In the genomic region with DNA sequence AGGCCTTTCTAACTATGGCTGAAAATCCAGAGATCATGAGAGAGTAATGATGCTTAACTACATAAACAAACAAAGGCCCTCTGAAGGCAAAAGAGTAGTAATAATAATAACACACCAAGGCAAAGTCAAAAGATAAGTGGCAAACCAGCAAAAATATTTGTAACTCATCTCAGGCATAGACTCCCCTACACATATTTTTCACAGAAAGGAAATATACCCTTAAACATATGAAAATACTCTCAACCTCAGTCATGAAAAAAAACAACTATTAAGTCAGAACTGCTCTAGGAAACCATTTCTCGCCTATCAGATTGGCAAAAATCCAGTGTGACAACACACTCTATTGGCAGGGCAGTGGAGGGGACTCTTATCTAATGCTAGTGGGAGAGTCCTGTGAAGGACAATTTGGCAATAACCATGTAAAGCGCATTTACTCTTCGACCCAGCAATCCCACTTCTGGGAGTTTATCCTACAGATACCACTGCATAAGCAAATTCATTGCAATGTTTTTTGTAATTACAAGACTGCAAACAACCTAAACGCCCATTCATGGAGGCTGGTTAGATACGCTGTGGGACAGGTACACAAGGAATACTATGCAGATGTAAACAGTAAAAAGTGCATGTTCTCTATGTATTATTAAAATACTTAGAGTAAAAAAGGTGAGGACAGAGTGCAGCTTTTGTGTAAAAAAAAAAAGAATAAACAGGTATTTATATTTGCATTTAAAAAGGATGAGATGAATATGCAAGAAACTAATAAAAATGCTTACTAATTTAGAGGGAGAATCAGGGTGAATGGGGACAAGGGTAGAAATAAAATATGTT, we compare ENCODE assay signal across 22 cellular contexts. TPM values are rescaled to one million over a fixed set of nuclear protein-coding genes. Genes with fewer than 3 reads are reported as not detected.
DNase-seq lines count a peak whose midpoint lies in the region; FAIRE-seq and TF ChIP-seq lines count a peak whose summit lies in the region.
"Had no signal": no experiment of that assay in that cellular context is flagged by ENCODE, and none has a peak within 500 bp of the region (broad histone marks: within the 10 kb centered on the region; RNA-seq: fewer than 3 reads in every experiment).

No MANE protein-coding gene starts in this region.

- H3K36me3 ChIP-seq in astrocyte (ENCODE audit: insufficient read depth, low read length) (no peaks in the 10 kb centered on the region), tibial nerve (no peaks in the 10 kb centered on the region)
- H3K36me3 ChIP-seq: BLaER1 treated with 17β-estradiol and CSF1 and Interleukin-3, amounts not matched to agents 10 nM and 100 nM had no signal

- H3K27me3 Mint-ChIP-seq in astrocyte (ENCODE audit: low read depth, unreplicated experiment) = peaks cover 2% of the 10 kb centered on the region
- H3K27me3 Mint-ChIP-seq: T-cell had no signal

- H3K4me1 Mint-ChIP-seq in astrocyte (ENCODE audit: low read depth, unreplicated experiment) = peaks cover 5% of the 10 kb centered on the region

- TF ChIP-seq CTCF in astrocyte (IDR thresholded peaks at IDR 0.05; ENCODE audit: insufficient read depth, low read depth, low read length) (no peak), tibial nerve (IDR thresholded peaks at IDR 0.05) (no peak)

- H3K4me2 ChIP-seq in astrocyte (ENCODE audit: low read length) = peak overlapping the region; percentile 7
- H3K4me2 ChIP-seq: BLaER1 treated with 17β-estradiol and CSF1 and Interleukin-3, amounts not matched to agents 10 nM and 100 nM; GM23338 had no signal

- no peak overlapping the region for H2AFZ ChIP-seq in astrocyte (ENCODE audit: low read depth, low read length)
- H2AFZ ChIP-seq: GM23338 had no signal

- H3K4me1 ChIP-seq in astrocyte (ENCODE audit: insufficient read depth, low read length) = peaks cover 16% of the 10 kb centered on the region
- no peaks in the 10 kb centered on the region for H3K4me1 ChIP-seq in tibial nerve
- H3K4me1 ChIP-seq: BLaER1 treated with 17β-estradiol and CSF1 and Interleukin-3, amounts not matched to agents 10 nM and 100 nM had no signal

- H3K27me3 ChIP-seq in astrocyte (ENCODE audit: insufficient read depth, low read length) = no peaks in the 10 kb centered on the region
- no peaks in the 10 kb centered on the region for H3K27me3 ChIP-seq in tibial nerve
- H3K27me3 ChIP-seq: BLaER1 treated with 17β-estradiol and CSF1 and Interleukin-3, amounts not matched to agents 10 nM and 100 nM had no signal

- H3K27ac Mint-ChIP-seq in astrocyte (ENCODE audit: unreplicated experiment) = no peak overlapping the region
- H3K27ac Mint-ChIP-seq: endodermal cell, GM23338, T-cell had no signal

- H3K27ac ChIP-seq in astrocyte (ENCODE audit: low read depth, low read length) (peak overlapping the region; percentile 28), caudate nucleus (ENCODE audit: low read depth, low read length) (no peak overlapping the region), tibial nerve (no peak overlapping the region)
- H3K27ac ChIP-seq: BLaER1 treated with 17β-estradiol and CSF1 and Interleukin-3, amounts not matched to agents 10 nM and 100 nM had no signal

- H3K4me3 ChIP-seq in astrocyte (ENCODE audit: insufficient read depth, low read depth, low read length) = no peak overlapping the region
- no peak overlapping the region for H3K4me3 ChIP-seq in tibial nerve
- H3K4me3 ChIP-seq: BLaER1 treated with 17β-estradiol and CSF1 and Interleukin-3, amounts not matched to agents 10 nM and 100 nM; GM23338 had no signal

- peak; percentile 37 for DNase-seq in EH (ENCODE audit: low read depth)
- peak; percentile 21 for DNase-seq in HuH-7.5 (ENCODE audit: low spot score)
- peak; percentile 43 for DNase-seq in astrocyte (ENCODE audit: low read depth)
- peak; percentile 38 for DNase-seq in left kidney (ENCODE audit: low read depth, low spot score)
- no peak for DNase-seq in medulla oblongata (ENCODE audit: extremely low spot score)
- DNase-seq in caudate nucleus (lab: John Stamatoyannopoulos, UW) = no peak
- DNase-seq in tibial nerve (ENCODE audit: low spot score in 2 of 2) = no peak
- DNase-seq in Kasumi-1 (lab: John Stamatoyannopoulos, UW) = no peak
- DNase-seq: activated CD4-positive, CD25-positive, alpha-beta regulatory T cell; activated CD8-positive, alpha-beta memory T cell treated with anti-CD3 and anti-CD28 coated beads, Interleukin-2, amount 50 U/mL, for 4 hours; DMS53; endodermal cell; midbrain; NCI-H187 treated with DMSO at 0.1 percent for 48 hours; nucleus accumbens; stimulated activated CD4-positive, alpha-beta T cell treated with anti-CD3 and anti-CD28 coated beads, Interleukin-2, amount 100 ng/mL, for 24 hours; T-cell had no signal

- no peak overlapping the region for H3K9ac ChIP-seq in astrocyte (ENCODE audit: low read length)
- H3K9ac ChIP-seq: BLaER1 treated with 17β-estradiol and CSF1 and Interleukin-3, amounts not matched to agents 10 nM and 100 nM had no signal

- H3K9me3 Mint-ChIP-seq in astrocyte (ENCODE audit: unreplicated experiment) = no peaks in the 10 kb centered on the region
- H3K9me3 Mint-ChIP-seq: activated naive CD4-positive, alpha-beta T cell treated with anti-CD3 and anti-CD28 coated beads, Interleukin-2, amount 50 U/mL, for 72 hours; endodermal cell; GM23338; T-cell had no signal

- H3K4me3 Mint-ChIP-seq in astrocyte (ENCODE audit: unreplicated experiment) = no peak overlapping the region
- H3K4me3 Mint-ChIP-seq: endodermal cell, GM23338, T-cell had no signal

- peak; percentile 20 for FAIRE-seq in astrocyte (lab: Jason Lieb, UNC)

- no peak for TF ChIP-seq POLR2A in tibial nerve (IDR thresholded peaks at IDR 0.05)

- no peaks in the 10 kb centered on the region for H3K79me2 ChIP-seq in astrocyte (ENCODE audit: insufficient read depth, low read length)

- no peak for TF ChIP-seq EP300 in tibial nerve (IDR thresholded peaks at IDR 0.05)

- H3K9me3 ChIP-seq in astrocyte (ENCODE audit: insufficient read depth, low read depth, low read length) (no peaks in the 10 kb centered on the region), tibial nerve (no peaks in the 10 kb centered on the region)
- H3K9me3 ChIP-seq: BLaER1 treated with 17β-estradiol and CSF1 and Interleukin-3, amounts not matched to agents 10 nM and 100 nM had no signal

- no peaks in the 10 kb centered on the region for H4K20me1 ChIP-seq in astrocyte (ENCODE audit: insufficient read depth, low read length)
- H4K20me1 ChIP-seq: BLaER1 treated with 17β-estradiol and CSF1 and Interleukin-3, amounts not matched to agents 10 nM and 100 nM had no signal

- 75 to 81% methylated on average over 5 of the region's 5 CpGs for WGBS in tibial nerve, 2 donors

- H3K36me3 Mint-ChIP-seq in astrocyte (ENCODE audit: low read depth, unreplicated experiment) = no peaks in the 10 kb centered on the region
- H3K36me3 Mint-ChIP-seq: T-cell had no signal

RNA-seq across cellular contexts. Expression of gene IL22, which starts 26.0 kb away (rescaled TPM):
- total RNA-seq in astrocyte (not detected in 2 replicates), tibial nerve (not detected)
- total RNA-seq: cardiac septum, endodermal cell, GM23338, sciatic nerve had no signal

RNA-seq across cellular contexts. Expression of gene MDM1, which starts 52.7 kb away (rescaled TPM):
- total RNA-seq in astrocyte (10.8 and 10.9 TPM in 2 replicates), tibial nerve (10 to 100 TPM; 11.2 to 49.8 (median 23.3) TPM)

RNA-seq across cellular contexts. Expression of gene IL26, which starts 53.8 kb away (rescaled TPM):
- total RNA-seq in astrocyte (not detected in 2 replicates), tibial nerve (not detected)
- total RNA-seq: cardiac septum, endodermal cell, GM23338, sciatic nerve had no signal

Comparison
In these comparisons a context has a peak if more than half of its experiments do, and no peak if none do; other contexts are left out.
1. DNase-seq: peak in EH (single experiment), HuH-7.5 (single experiment), astrocyte (single experiment) and left kidney (single experiment); none in medulla oblongata (single experiment), caudate nucleus (0 of 61), tibial nerve (0 of 2) and Kasumi-1 (0 of 2).